Comparison of ENCODE assay signal across 20 cellular contexts in the genomic region with DNA sequence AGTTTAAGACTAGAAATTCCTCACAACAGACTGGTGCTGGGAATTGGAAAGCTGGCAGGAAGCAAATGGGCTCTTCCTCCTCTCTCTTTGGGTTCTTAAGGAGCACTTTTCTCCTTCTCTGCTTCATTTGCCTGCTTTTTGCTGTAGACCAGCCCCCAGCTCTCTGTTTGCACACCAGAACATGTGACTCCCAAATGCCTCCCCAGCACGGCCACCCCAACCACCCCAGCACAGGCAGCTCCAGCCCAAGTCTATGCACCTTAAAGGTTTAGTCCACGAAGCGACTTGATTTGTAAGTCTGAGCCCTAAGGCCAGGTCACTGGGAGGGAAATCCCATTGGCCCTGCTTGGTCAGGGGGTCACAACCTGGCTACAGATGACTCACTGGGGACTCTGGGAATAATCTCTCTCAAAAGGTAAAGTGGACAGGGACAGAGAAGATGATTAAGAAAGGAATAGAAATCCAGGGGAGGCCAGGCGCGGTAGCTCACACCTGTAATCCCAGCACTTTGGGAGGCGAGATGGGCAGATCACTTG.
A peak's percentile ranks its signal among the peaks of the same experiment; 100 is the strongest.
DNase-seq lines count a peak whose midpoint lies in the region; ATAC-seq, FAIRE-seq and TF ChIP-seq lines count a peak whose summit lies in the region.
"Had no signal": no experiment of that assay in that cellular context is flagged by ENCODE, and none has a peak within 500 bp of the region (broad histone marks: within the 10 kb centered on the region; RNA-seq: fewer than 3 reads in every experiment).

No MANE protein-coding gene starts in this region.

- H3K36me3 ChIP-seq in GM12878 (ENCODE audit: control insufficient read depth in 2 of 2, insufficient read depth in 2 of 2, low read length in 1 of 2) (no peaks in the 10 kb centered on the region), tibial nerve (no peaks in the 10 kb centered on the region)
- H3K36me3 ChIP-seq: heart left ventricle, sigmoid colon had no signal

- TF ChIP-seq CTCF in A549 (IDR thresholded peaks at IDR 0.05) (no peak), GM12878 (IDR thresholded peaks at IDR 0.05 in 2 of 3, conservative IDR thresholded peaks at IDR 0.05 in 1 of 3; ENCODE audit: control insufficient read depth in 2 of 3, extremely low read depth in 1 of 3, insufficient read depth in 1 of 3, low read depth in 3 of 3, low read length in 3 of 3) (no peak), tibial nerve (IDR thresholded peaks at IDR 0.05) (no peak)

- peak in 1 of 2 experiments; percentile 39; a peak in 2 of 6 replicates for ATAC-seq in A549
- ATAC-seq in GM12878, result no peak
- ATAC-seq: activated CD8-positive, alpha-beta memory T cell treated with anti-CD3 and anti-CD28 coated beads, Interleukin-2, amount 10 ng/mL, durations not matched to agents 7 days and 5 days; stimulated activated memory B cell treated with anti-CD40 and anti-IgM and Interleukin-4, amounts not matched to agents 10 μg/mL and 1 μg/mL and 100 μg/mL, for 72 hours had no signal

- H3K27ac Mint-ChIP-seq in IgD-negative memory B cell, result peak overlapping the region in 2 of 3 donors; percentile 11 to 93
- H3K27ac Mint-ChIP-seq: activated CD8-positive, alpha-beta memory T cell treated with anti-CD3 and anti-CD28 coated beads, Interleukin-2, amount 10 ng/mL, durations not matched to agents 7 days and 5 days had no signal

- peaks cover 12% of the 10 kb centered on the region for H3K27me3 Mint-ChIP-seq in IgD-negative memory B cell
- H3K27me3 Mint-ChIP-seq: activated CD8-positive, alpha-beta memory T cell treated with anti-CD3 and anti-CD28 coated beads, Interleukin-2, amount 10 ng/mL, durations not matched to agents 7 days and 5 days had no signal

- H3K4me1 ChIP-seq in A549, result peaks cover 7% of the 10 kb centered on the region; the same call in 2 of the 3 replicates
- peaks cover 45% of the 10 kb centered on the region for H3K4me1 ChIP-seq in GM12878 (ENCODE audit: control insufficient read depth, insufficient read depth, low read length)
- H3K4me1 ChIP-seq in tibial nerve, result peaks cover 0 to 14% (median 0%) of the 10 kb centered on the region in 4 donors

- intact Hi-C loops in GM12878 (cut with micrococcal nuclease; ENCODE audit: unreplicated experiment), result loop anchor here (5.0 to 10.0 kb wide), 5 partner anchors 105 to 522 kb away; no protein-coding TSS in a partner anchor

- no peaks in the 10 kb centered on the region for H3K9me3 Mint-ChIP-seq in IgD-negative memory B cell
- H3K9me3 Mint-ChIP-seq: neural crest cell; stimulated activated memory B cell treated with anti-CD40 and anti-IgM and Interleukin-4, amounts not matched to agents 10 μg/mL and 1 μg/mL and 100 μg/mL, for 72 hours had no signal

- no peak overlapping the region for H3K9ac ChIP-seq in GM12878 (ENCODE audit: control insufficient read depth, insufficient read depth, low read length)

- peaks cover 2% of the 10 kb centered on the region for H3K36me3 Mint-ChIP-seq in IgD-negative memory B cell
- H3K36me3 Mint-ChIP-seq: activated CD8-positive, alpha-beta memory T cell treated with anti-CD3 and anti-CD28 coated beads, Interleukin-2, amount 10 ng/mL, durations not matched to agents 7 days and 5 days had no signal

- RAD21 ChIA-PET in GM12878 (lab: Charles Lee; ENCODE audit: unreplicated experiment), result interaction anchor here (0.8 to 2.9 kb wide), 4 partner anchors 28 to 116 kb away, joined by 3 to 53 read pairs (median 20); no protein-coding TSS in a partner anchor

- in situ Hi-C loops in GM12878 (cut with MboI), result loop anchor here (5.0 kb wide), 1 partner anchor 180 kb away; no protein-coding TSS in a partner anchor

- 73% methylated on average over 6 of the region's 6 CpGs for WGBS in A549 (ENCODE audit: missing lambda C conversion rate)
- 68% methylated on average over 6 of the region's 6 CpGs for WGBS in GM12878 (ENCODE audit: insufficient coverage, insufficient replicate concordance, low lambda C conversion rate, missing lambda C conversion rate)
- 90 to 94% methylated on average over 6 of the region's 6 CpGs for WGBS in tibial nerve, 2 donors

- H3K27ac ChIP-seq in A549 (peak overlapping the region in 1 of 2 experiments; percentile 52; a peak in 2 of 6 replicates), GM12878 (ENCODE audit: control insufficient read depth, insufficient read depth) (peak overlapping the region; percentile 93), tibial nerve (no peak overlapping the region)
- H3K27ac ChIP-seq: heart left ventricle had no signal

- peak overlapping the region in 2 of 4 donors; percentile 28 to 89 for H3K4me3 Mint-ChIP-seq in IgD-negative memory B cell
- H3K4me3 Mint-ChIP-seq: activated CD8-positive, alpha-beta memory T cell treated with anti-CD3 and anti-CD28 coated beads, Interleukin-2, amount 10 ng/mL, durations not matched to agents 7 days and 5 days; neural crest cell; stimulated activated memory B cell treated with anti-CD40 and anti-IgM and Interleukin-4, amounts not matched to agents 10 μg/mL and 1 μg/mL and 100 μg/mL, for 72 hours had no signal

- no peak for DNase-seq in A549 (ENCODE audit: low read depth in 1 of 2, low spot score in 1 of 2)
- no peak for DNase-seq in GM12878 (ENCODE audit: low read depth, low spot score)
- peak; percentile 29 for DNase-seq in kidney tubule cell (ENCODE audit: low spot score)
- DNase-seq in tibial nerve (ENCODE audit: low spot score in 2 of 2), result no peak
- no peak for DNase-seq in dedifferentiated amniotic fluid mesenchymal stem cell (ENCODE audit: extremely low spot score)
- no peak for DNase-seq in activated CD4-positive, alpha-beta T cell treated with anti-CD3 and anti-CD28 coated beads for 1 hour
- DNase-seq in 8988T, result no peak
- DNase-seq: activated CD4-positive, alpha-beta T cell treated with anti-CD3 and anti-CD28 coated beads, Interleukin-2, amount 50 U/mL, for 1 hour; activated CD8-positive, alpha-beta memory T cell treated with anti-CD3 and anti-CD28 coated beads, Interleukin-2, amount 10 ng/mL, durations not matched to agents 7 days and 5 days; activated T-cell treated with anti-CD3 and anti-CD28 coated beads, Interleukin-2, amount 50 U/mL, for 48 hours; heart left ventricle; NCI-H1694; SHP77 treated with DMSO at 0.1 percent for 48 hours; sigmoid colon; stimulated activated CD4-positive, alpha-beta T cell treated with anti-CD3 and anti-CD28 coated beads, Interleukin-4, amount 100 ng/mL, for 24 hours had no signal

- H3K4me2 ChIP-seq in A549 (peak overlapping the region; percentile 64), GM12878 (ENCODE audit: control insufficient read depth, insufficient read depth) (peak overlapping the region; percentile 21)

- H4K20me1 ChIP-seq in GM12878 (ENCODE audit: control insufficient read depth, insufficient read depth), result no peaks in the 10 kb centered on the region

- H2AFZ ChIP-seq in GM12878 (ENCODE audit: control insufficient read depth, low read depth, low read length), result no peak overlapping the region; the same call in 1 of the 2 replicates

- no TSS peak for BruUV-seq in GM12878 (replicated peaks; lab: Mats Ljungman, UMichigan)

- no peaks in the 10 kb centered on the region for H3K79me2 ChIP-seq in GM12878 (ENCODE audit: control insufficient read depth, insufficient read depth, low read length)

- FAIRE-seq in A549 (lab: Jason Lieb, UNC), result no peak
- no peak for FAIRE-seq in GM12878 (lab: Jason Lieb, UNC)
- FAIRE-seq: A204.1, urothelium cell line had no signal

- H3K9me3 ChIP-seq in A549 (no peaks in the 10 kb centered on the region), GM12878 (replicated peaks; ENCODE audit: control insufficient read depth, insufficient read depth, low read length) (no peaks in the 10 kb centered on the region; the same call in 2 of the 3 replicates), tibial nerve (no peaks in the 10 kb centered on the region)
- H3K9me3 ChIP-seq: heart left ventricle, sigmoid colon had no signal

- H3K27me3 ChIP-seq in GM12878 (replicated peaks in 1 of 2; ENCODE audit: control insufficient read depth in 2 of 2, insufficient read depth in 2 of 2, low read length in 1 of 2), result no peaks in the 10 kb centered on the region
- H3K27me3 ChIP-seq in tibial nerve, result no peaks in the 10 kb centered on the region
- H3K27me3 ChIP-seq: heart left ventricle, sigmoid colon had no signal

- TF ChIP-seq EP300 in A549 (IDR thresholded peaks at IDR 0.05) (no peak), GM12878 (IDR thresholded peaks at IDR 0.05; ENCODE audit: borderline replicate concordance in 1 of 2, control insufficient read depth in 1 of 2, low read depth in 2 of 2, low read length in 2 of 2) (no peak), tibial nerve (IDR thresholded peaks at IDR 0.05) (no peak)

- H3K4me1 Mint-ChIP-seq in IgD-negative memory B cell, result peaks cover 40 to 47% (median 43%) of the 10 kb centered on the region in 3 donors
- H3K4me1 Mint-ChIP-seq: activated CD8-positive, alpha-beta memory T cell treated with anti-CD3 and anti-CD28 coated beads, Interleukin-2, amount 10 ng/mL, durations not matched to agents 7 days and 5 days had no signal

- POLR2A ChIA-PET in A549 (lab: Yijun Ruan, JAX), result no interaction called here
- POLR2A ChIA-PET in GM12878 (lab: Charles Lee), result interaction anchor here (0.7 to 2.2 kb wide), 4 partner anchors 7 to 177 kb away, joined by 3 to 19 read pairs (median 4); no protein-coding TSS in a partner anchor

- TF ChIP-seq POLR2A in A549 (IDR thresholded peaks at IDR 0.05; ENCODE audit: low read length), result no peak
- TF ChIP-seq POLR2A in GM12878 (IDR thresholded peaks at IDR 0.05; ENCODE audit: low read depth, low read length), result no peak
- no peak for TF ChIP-seq POLR2A in tibial nerve (IDR thresholded peaks at IDR 0.05)

- H3K4me3 ChIP-seq in A549 (no peak overlapping the region), GM12878 (no peak overlapping the region), tibial nerve (no peak overlapping the region)
- H3K4me3 ChIP-seq: heart left ventricle, sigmoid colon had no signal

- TF ChIP-seq RAD21 in A549 (conservative IDR thresholded peaks at IDR 0.05 in 1 of 2, IDR thresholded peaks at IDR 0.05 in 1 of 2), result no peak
- no peak for TF ChIP-seq RAD21 in GM12878 (IDR thresholded peaks at IDR 0.05; ENCODE audit: insufficient read depth, low read depth, low read length)

- CTCF ChIA-PET in A549 (lab: Yijun Ruan, JAX), result interaction anchor here (0.6 to 2.5 kb wide), 2 partner anchors 186 to 207 kb away, joined by 3 to 7 read pairs; no protein-coding TSS in a partner anchor
- CTCF ChIA-PET in GM12878 (lab: Yijun Ruan, JAX), result interaction anchor here (2.1 to 3.1 kb wide), 2 partner anchors 14 to 177 kb away, joined by 6 to 12 read pairs; no protein-coding TSS in a partner anchor

- SMC1A ChIA-PET in GM12878 (lab: Charles Lee; ENCODE audit: uncharacterized antibody, unreplicated experiment), result interaction anchor here (0.6 to 6.6 kb wide), 10 partner anchors 9 to 207 kb away, joined by 3 to 46 read pairs (median 5); no protein-coding TSS in a partner anchor

TF ChIP-seq in GM12878, 131 proteins besides CTCF, POLR2A, EP300 and RAD21:
- TF ChIP-seq NR2F1 (conservative IDR thresholded peaks at IDR 0.05) (peak; percentile 41; the same call in 1 of the 2 replicates), TARDBP (IDR thresholded peaks at IDR 0.05; ENCODE audit: borderline replicate concordance) (no peak), CREM (IDR thresholded peaks at IDR 0.05; ENCODE audit: low read depth) (0 out of 2 replicates have a peak, but pooled peaks have one; percentile 18)
